Comparison of ENCODE assay signal across 18 cellular contexts in genomic region chr13:24243311-24243710, GRCh38.
"Had no signal": no experiment of that assay in that cellular context is flagged by ENCODE, and none has a peak within 500 bp of the region (broad histone marks: within the 10 kb centered on the region; RNA-seq: fewer than 3 reads in every experiment).

No MANE protein-coding gene starts in this region.

- H3K36me3 ChIP-seq: ovary, stomach, thyroid gland, vagina, WERI-Rb-1 had no signal

- H3K27ac ChIP-seq: foreskin keratinocyte, ovary, stomach, thyroid gland, vagina, WERI-Rb-1 had no signal

- H3K9me3 ChIP-seq: ovary, stomach, thyroid gland, vagina had no signal

- ATAC-seq: activated CD8-positive, alpha-beta T cell treated with anti-CD3 and anti-CD28 coated beads for 36 hours; activated T-cell treated with anti-CD3 and anti-CD28 coated beads, Interleukin-2, amount 50 U/mL, for 72 hours; foreskin keratinocyte had no signal

- H3K27me3 Mint-ChIP-seq: activated CD8-positive, alpha-beta T cell treated with anti-CD3 and anti-CD28 coated beads for 36 hours; activated naive CD8-positive, alpha-beta T cell treated with anti-CD3 and anti-CD28 coated beads for 36 hours had no signal

- FAIRE-seq: islet of Langerhans had no signal

- H3K9me3 Mint-ChIP-seq: activated CD8-positive, alpha-beta T cell treated with anti-CD3 and anti-CD28 coated beads for 36 hours; activated naive CD8-positive, alpha-beta T cell treated with anti-CD3 and anti-CD28 coated beads for 36 hours; activated T-cell treated with anti-CD3 and anti-CD28 coated beads, Interleukin-2, amount 50 U/mL, for 72 hours had no signal

- H3K4me1 ChIP-seq: foreskin keratinocyte, thyroid gland, vagina had no signal

- H3K4me3 ChIP-seq: dorsolateral prefrontal cortex, ovary, stomach, thyroid gland, vagina had no signal

- H3K4me3 Mint-ChIP-seq: activated CD8-positive, alpha-beta T cell treated with anti-CD3 and anti-CD28 coated beads for 36 hours; activated naive CD8-positive, alpha-beta T cell treated with anti-CD3 and anti-CD28 coated beads for 36 hours; activated T-cell treated with anti-CD3 and anti-CD28 coated beads, Interleukin-2, amount 50 U/mL, for 72 hours had no signal

- H3K27ac Mint-ChIP-seq: activated CD8-positive, alpha-beta T cell treated with anti-CD3 and anti-CD28 coated beads for 36 hours; activated naive CD8-positive, alpha-beta T cell treated with anti-CD3 and anti-CD28 coated beads for 36 hours; activated T-cell treated with anti-CD3 and anti-CD28 coated beads, Interleukin-2, amount 50 U/mL, for 72 hours had no signal

- H3K27me3 ChIP-seq: dorsolateral prefrontal cortex, foreskin keratinocyte, ovary, stomach, thyroid gland, vagina had no signal

- DNase-seq: activated CD4-positive, alpha-beta T cell treated with anti-CD3 and anti-CD28 coated beads for 4 hours; activated CD8-positive, alpha-beta memory T cell treated with anti-CD3 and anti-CD28 coated beads, Interleukin-2, amount 50 U/mL, for 4 hours; activated CD8-positive, alpha-beta T cell treated with anti-CD3 and anti-CD28 coated beads for 36 hours; activated gamma-delta T cell treated with Interleukin-2 at 50 U/mL for 16 hours; activated naive CD8-positive, alpha-beta T cell treated with anti-CD3 and anti-CD28 coated beads for 36 hours; activated T-cell treated with anti-CD3 and anti-CD28 coated beads, Interleukin-2, amount 50 U/mL, for 72 hours; anterior cingulate cortex; dorsolateral prefrontal cortex; foreskin keratinocyte; mesenchymal stem cell; ovary; stimulated activated CD4-positive, alpha-beta T cell treated with anti-CD3 and anti-CD28 coated beads, Interleukin-4, amount 100 ng/mL, for 24 hours; stomach; T1000; thyroid gland; WERI-Rb-1 had no signal
